In the genomic region with DNA sequence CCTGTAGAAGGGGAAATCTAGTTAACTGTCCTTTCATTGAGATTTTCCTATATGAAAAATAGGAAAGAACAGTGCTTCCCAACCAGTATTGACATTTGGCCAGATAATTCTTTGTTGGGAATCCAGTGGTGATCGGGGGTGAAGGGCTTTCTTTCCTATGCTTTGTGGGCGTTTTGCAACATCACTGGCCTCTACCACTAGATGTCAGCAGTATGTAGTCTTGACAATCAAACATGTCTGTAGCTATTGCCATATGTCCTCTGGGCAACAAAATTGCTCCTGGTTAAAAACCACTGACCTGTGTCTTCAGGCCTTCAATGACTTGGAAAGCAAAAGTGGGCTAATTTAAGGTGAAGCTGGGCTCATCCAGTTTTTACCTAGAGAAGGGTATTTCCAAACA, we compare ENCODE assay signal across 9 cellular contexts.
DNase-seq lines count a peak whose midpoint lies in the region; ATAC-seq and TF ChIP-seq lines count a peak whose summit lies in the region.
"Had no signal": no experiment of that assay in that cellular context is flagged by ENCODE, and none has a peak within 500 bp of the region (broad histone marks: within the 10 kb centered on the region; RNA-seq: fewer than 3 reads in every experiment).

No MANE protein-coding gene starts in this region.

- H3K36me3 ChIP-seq in OCI-LY1 (ENCODE audit: insufficient read depth, low read length), result no peaks in the 10 kb centered on the region
- H3K36me3 ChIP-seq in hepatocyte (replicated peaks; ENCODE audit: insufficient read depth, low read depth), result no peaks in the 10 kb centered on the region
- no peaks in the 10 kb centered on the region for H3K36me3 ChIP-seq in aorta (ENCODE audit: control insufficient read depth in 1 of 2, insufficient read depth in 2 of 2, low read length in 1 of 2)
- no peaks in the 10 kb centered on the region for H3K36me3 ChIP-seq in spleen

- H3K79me2 ChIP-seq in OCI-LY1 (ENCODE audit: insufficient read depth, low read length) (no peaks in the 10 kb centered on the region), hepatocyte (no peaks in the 10 kb centered on the region)

- H3K27me3 ChIP-seq in OCI-LY1 (ENCODE audit: insufficient read depth, low read length) (no peaks in the 10 kb centered on the region), hepatocyte (no peaks in the 10 kb centered on the region), aorta (ENCODE audit: control insufficient read depth in 1 of 2, insufficient read depth in 2 of 2, low read length in 1 of 2) (no peaks in the 10 kb centered on the region), spleen (replicated peaks in 1 of 7) (no peaks in the 10 kb centered on the region)

- H2AFZ ChIP-seq in OCI-LY1 (ENCODE audit: low read length) (no peak overlapping the region), hepatocyte (no peak overlapping the region)

- TF ChIP-seq CTCF in C4-2B (conservative IDR thresholded peaks at IDR 0.05) (peak; percentile 63), OCI-LY1 (IDR thresholded peaks at IDR 0.05; ENCODE audit: low read length) (peak; percentile 32; the same call in 1 of the 2 replicates), hepatocyte (IDR thresholded peaks at IDR 0.05; ENCODE audit: poor library complexity) (peak; percentile 38), spleen (IDR thresholded peaks at IDR 0.05 in 8 of 11, conservative IDR thresholded peaks at IDR 0.05 in 3 of 11) (peak in 2 of 11 experiments; percentile 9 to 12)

- H3K9me3 ChIP-seq in OCI-LY1 (ENCODE audit: low read length) (no peaks in the 10 kb centered on the region), hepatocyte (ENCODE audit: low read depth) (no peaks in the 10 kb centered on the region), aorta (ENCODE audit: control insufficient read depth, low read length) (no peaks in the 10 kb centered on the region), spleen (peaks cover 0 to 17% (median 0%) of the 10 kb centered on the region in 8 donors)

- H4K20me1 ChIP-seq in OCI-LY1 (ENCODE audit: insufficient read depth, low read length), result no peaks in the 10 kb centered on the region
- H4K20me1 ChIP-seq in hepatocyte (ENCODE audit: insufficient read depth, poor library complexity, severe bottlenecking), result no peaks in the 10 kb centered on the region

- H3K9me2 ChIP-seq in OCI-LY1 (ENCODE audit: low read depth, low read length) (no peaks in the 10 kb centered on the region), hepatocyte (replicated peaks; ENCODE audit: insufficient read depth) (no peaks in the 10 kb centered on the region)

- H3K4me3 ChIP-seq in OCI-LY1 (ENCODE audit: low read depth, low read length, poor library complexity, severe bottlenecking) (no peak overlapping the region), hepatocyte (no peak overlapping the region), aorta (ENCODE audit: low read length in 2 of 2) (no peak overlapping the region), spleen (no peak overlapping the region)

- DNase-seq in hepatocyte (ENCODE audit: low spot score), result peak; percentile 21
- no peak for DNase-seq in aorta
- no peak for DNase-seq in Right ventricle myocardium superior
- DNase-seq in spleen, result no peak
- DNase-seq: GF-D8 had no signal

- H3K9ac ChIP-seq in OCI-LY1 (ENCODE audit: low read length), result no peak overlapping the region

- ATAC-seq in GM21825 (IDR thresholded peaks at IDR 0.05; ENCODE audit: unreplicated experiment) (peak; percentile 67), aorta (ENCODE audit: low FRiP score) (no peak), HG02623 (IDR thresholded peaks at IDR 0.05; ENCODE audit: unreplicated experiment) (no peak), Right ventricle myocardium superior (ENCODE audit: poor library complexity) (no peak)

- H3K4me2 ChIP-seq in OCI-LY1 (ENCODE audit: low read length), result no peak overlapping the region
- no peak overlapping the region for H3K4me2 ChIP-seq in hepatocyte

- no peaks in the 10 kb centered on the region for H3F3A ChIP-seq in OCI-LY1 (ENCODE audit: insufficient read depth, low read length)

- 38% methylated on average over 2 of the region's 2 CpGs for WGBS in hepatocyte (ENCODE audit: low lambda C conversion rate, missing lambda C conversion rate)
- WGBS in aorta, 2 donors, result 45 to 63% methylated on average over 2 of the region's 2 CpGs
- 18 to 42% (median 36%) methylated on average over 2 of the region's 2 CpGs for WGBS in spleen, 5 donors

- H3K4me1 ChIP-seq in OCI-LY1 (ENCODE audit: insufficient read depth, low read length, severe bottlenecking) (no peaks in the 10 kb centered on the region), hepatocyte (ENCODE audit: insufficient read depth) (no peaks in the 10 kb centered on the region), aorta (ENCODE audit: control insufficient read depth in 1 of 2, insufficient read depth in 2 of 2, low read length in 2 of 2) (no peaks in the 10 kb centered on the region), spleen (no peaks in the 10 kb centered on the region)

- intact Hi-C loops in aorta (cut with DNase I) (no loop called here), Right ventricle myocardium superior (cut with DNase I) (no loop called here), spleen (cut with DNase I; ENCODE audit: low total_unique reads) (no loop called here)

- H3K27ac ChIP-seq in C4-2B, result no peak overlapping the region
- no peak overlapping the region for H3K27ac ChIP-seq in OCI-LY1 (ENCODE audit: low read depth, low read length, poor library complexity, severe bottlenecking)
- H3K27ac ChIP-seq in hepatocyte, result no peak overlapping the region
- H3K27ac ChIP-seq in aorta (ENCODE audit: low read depth in 1 of 2, low read length in 2 of 2), result no peak overlapping the region
- no peak overlapping the region for H3K27ac ChIP-seq in spleen

- TF ChIP-seq POLR2A in spleen (IDR thresholded peaks at IDR 0.05), result no peak
